ENCODE assay signal across 1 cellular context in the genomic region with DNA sequence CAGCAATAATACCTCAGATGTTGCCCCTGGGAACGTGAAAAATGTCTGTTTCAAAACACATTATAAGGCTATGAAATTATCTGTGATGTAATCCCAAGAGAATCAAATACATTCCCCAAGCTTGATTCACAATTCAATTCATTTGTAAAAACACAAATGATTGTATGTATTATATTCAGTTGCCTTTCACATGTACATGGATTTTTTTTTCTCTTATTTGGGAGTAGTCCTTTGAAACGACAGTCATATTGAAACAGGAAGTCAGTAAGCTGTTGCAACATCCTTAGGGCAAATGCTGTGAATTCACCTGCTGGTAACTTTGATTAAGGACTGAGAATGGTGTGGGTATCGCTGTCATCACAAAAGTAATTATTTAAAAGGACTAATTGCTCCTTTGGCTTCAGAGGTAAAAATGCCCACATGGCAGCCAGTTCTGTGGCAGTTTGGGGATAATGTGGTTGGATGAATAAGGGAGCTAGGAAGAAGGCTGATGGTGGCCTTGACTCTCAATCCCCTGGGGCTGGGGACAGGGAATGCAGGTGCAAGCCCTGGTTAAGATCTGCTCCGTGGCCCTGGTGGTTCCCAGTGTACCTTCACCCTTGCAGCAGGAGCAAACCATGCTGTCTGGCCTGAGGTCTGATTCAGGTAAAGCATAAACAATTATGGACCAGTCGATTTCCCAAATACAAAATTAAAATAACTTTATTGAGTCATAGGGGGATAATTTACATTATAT.
A peak's percentile ranks its signal among the peaks of the same experiment; 100 is the strongest.
TF ChIP-seq lines count a peak whose summit lies in the region.

No MANE protein-coding gene starts in this region.

TF ChIP-seq in GM12878, 131 proteins besides CTCF, POLR2A, EP300 and RAD21 (continued from another document and continues in another):
- TF ChIP-seq CREM (IDR thresholded peaks at IDR 0.05; ENCODE audit: low read depth): 0 out of 2 replicates have a peak, but pooled peaks have one; percentile 11
- no peak for TF ChIP-seq NBN (IDR thresholded peaks at IDR 0.05)
- no peak for TF ChIP-seq CREB1 (IDR thresholded peaks at IDR 0.05; ENCODE audit: low read depth)
- no peak for TF ChIP-seq TCF7 (IDR thresholded peaks at IDR 0.05; ENCODE audit: borderline replicate concordance)
- peak in 1 of 2 experiments; percentile 60; a peak in 3 of 4 replicates for TF ChIP-seq IKZF2 (IDR thresholded peaks at IDR 0.05)
- no peak for TF ChIP-seq YBX1 (IDR thresholded peaks at IDR 0.05)
- TF ChIP-seq CEBPB (IDR thresholded peaks at IDR 0.05; ENCODE audit: borderline replicate concordance in 1 of 2, low read depth in 2 of 2, low read length in 2 of 2): peak; percentile 84 to 89; a peak in 2 of 4 replicates
- no peak for TF ChIP-seq SMAD5 (IDR thresholded peaks at IDR 0.05; ENCODE audit: low read depth)
- TF ChIP-seq ASH2L (IDR thresholded peaks at IDR 0.05; ENCODE audit: borderline replicate concordance, low read depth): no peak
- peak; percentile 53 for TF ChIP-seq MEF2B (IDR thresholded peaks at IDR 0.05; ENCODE audit: partially characterized antibody, poor library complexity, severe bottlenecking)
- TF ChIP-seq, protein P1, sequence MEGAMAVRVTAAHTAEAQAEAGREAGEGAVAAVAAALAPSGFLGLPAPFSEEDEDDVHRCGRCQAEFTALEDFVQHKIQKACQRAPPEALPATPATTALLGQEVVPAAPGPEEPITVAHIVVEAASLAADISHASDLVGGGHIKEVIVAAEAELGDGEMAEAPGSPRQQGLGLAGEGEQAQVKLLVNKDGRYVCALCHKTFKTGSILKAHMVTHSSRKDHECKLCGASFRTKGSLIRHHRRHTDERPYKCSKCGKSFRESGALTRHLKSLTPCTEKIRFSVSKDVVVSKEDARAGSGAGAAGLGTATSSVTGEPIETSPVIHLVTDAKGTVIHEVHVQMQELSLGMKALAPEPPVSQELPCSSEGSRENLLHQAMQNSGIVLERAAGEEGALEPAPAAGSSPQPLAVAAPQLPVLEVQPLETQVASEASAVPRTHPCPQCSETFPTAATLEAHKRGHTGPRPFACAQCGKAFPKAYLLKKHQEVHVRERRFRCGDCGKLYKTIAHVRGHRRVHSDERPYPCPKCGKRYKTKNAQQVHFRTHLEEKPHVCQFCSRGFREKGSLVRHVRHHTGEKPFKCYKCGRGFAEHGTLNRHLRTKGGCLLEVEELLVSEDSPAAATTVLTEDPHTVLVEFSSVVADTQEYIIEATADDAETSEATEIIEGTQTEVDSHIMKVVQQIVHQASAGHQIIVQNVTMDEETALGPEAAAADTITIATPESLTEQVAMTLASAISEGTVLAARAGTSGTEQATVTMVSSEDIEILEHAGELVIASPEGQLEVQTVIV (IDR thresholded peaks at IDR 0.05; ENCODE audit: borderline replicate concordance, partially characterized antibody): no peak
- TF ChIP-seq, protein P2, sequence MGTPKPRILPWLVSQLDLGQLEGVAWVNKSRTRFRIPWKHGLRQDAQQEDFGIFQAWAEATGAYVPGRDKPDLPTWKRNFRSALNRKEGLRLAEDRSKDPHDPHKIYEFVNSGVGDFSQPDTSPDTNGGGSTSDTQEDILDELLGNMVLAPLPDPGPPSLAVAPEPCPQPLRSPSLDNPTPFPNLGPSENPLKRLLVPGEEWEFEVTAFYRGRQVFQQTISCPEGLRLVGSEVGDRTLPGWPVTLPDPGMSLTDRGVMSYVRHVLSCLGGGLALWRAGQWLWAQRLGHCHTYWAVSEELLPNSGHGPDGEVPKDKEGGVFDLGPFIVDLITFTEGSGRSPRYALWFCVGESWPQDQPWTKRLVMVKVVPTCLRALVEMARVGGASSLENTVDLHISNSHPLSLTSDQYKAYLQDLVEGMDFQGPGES (IDR thresholded peaks at IDR 0.05): no peak
- TF ChIP-seq GABPA (IDR thresholded peaks at IDR 0.05; ENCODE audit: low read depth): peak; percentile 57; the same call in 1 of the 2 replicates
- no peak for TF ChIP-seq CHD2 (IDR thresholded peaks at IDR 0.05; ENCODE audit: borderline replicate concordance, low read depth, low read length)
- no peak for TF ChIP-seq RAD51 (IDR thresholded peaks at IDR 0.05)
- no peak for TF ChIP-seq MYB (IDR thresholded peaks at IDR 0.05; ENCODE audit: borderline replicate concordance, low read depth, low read length)
- TF ChIP-seq ZNF622 (IDR thresholded peaks at IDR 0.05): no peak
- no peak for TF ChIP-seq HDAC2 (IDR thresholded peaks at IDR 0.05)
- TF ChIP-seq PAX5 (IDR thresholded peaks at IDR 0.05; ENCODE audit: borderline replicate concordance, low read depth, low read length): no peak
- TF ChIP-seq, protein P3, sequence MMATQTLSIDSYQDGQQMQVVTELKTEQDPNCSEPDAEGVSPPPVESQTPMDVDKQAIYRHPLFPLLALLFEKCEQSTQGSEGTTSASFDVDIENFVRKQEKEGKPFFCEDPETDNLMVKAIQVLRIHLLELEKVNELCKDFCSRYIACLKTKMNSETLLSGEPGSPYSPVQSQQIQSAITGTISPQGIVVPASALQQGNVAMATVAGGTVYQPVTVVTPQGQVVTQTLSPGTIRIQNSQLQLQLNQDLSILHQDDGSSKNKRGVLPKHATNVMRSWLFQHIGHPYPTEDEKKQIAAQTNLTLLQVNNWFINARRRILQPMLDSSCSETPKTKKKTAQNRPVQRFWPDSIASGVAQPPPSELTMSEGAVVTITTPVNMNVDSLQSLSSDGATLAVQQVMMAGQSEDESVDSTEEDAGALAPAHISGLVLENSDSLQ (IDR thresholded peaks at IDR 0.05): no peak
- TF ChIP-seq CBFB (IDR thresholded peaks at IDR 0.05; ENCODE audit: low read depth): no peak
- TF ChIP-seq ZNF24 (IDR thresholded peaks at IDR 0.05): no peak
- TF ChIP-seq NR2C2 (IDR thresholded peaks at IDR 0.05; ENCODE audit: borderline replicate concordance, control insufficient read depth, insufficient read length, low read depth): no peak
- TF ChIP-seq SMC3 (IDR thresholded peaks at IDR 0.05; ENCODE audit: borderline replicate concordance, low read length): no peak
- no peak for TF ChIP-seq EGR1 (IDR thresholded peaks at IDR 0.05; ENCODE audit: borderline replicate concordance in 1 of 2, low read depth in 2 of 2, low read length in 2 of 2)
- no peak for TF ChIP-seq HDAC6 (IDR thresholded peaks at IDR 0.05; ENCODE audit: unreplicated experiment)
- TF ChIP-seq STAT3 (IDR thresholded peaks at IDR 0.05; ENCODE audit: low read depth, low read length): no peak
- no peak; the same call in 1 of the 2 replicates for TF ChIP-seq JUND (IDR thresholded peaks at IDR 0.05; ENCODE audit: low read depth, low read length)
- no peak for TF ChIP-seq LARP7 (IDR thresholded peaks at IDR 0.05)
- TF ChIP-seq, protein P4, sequence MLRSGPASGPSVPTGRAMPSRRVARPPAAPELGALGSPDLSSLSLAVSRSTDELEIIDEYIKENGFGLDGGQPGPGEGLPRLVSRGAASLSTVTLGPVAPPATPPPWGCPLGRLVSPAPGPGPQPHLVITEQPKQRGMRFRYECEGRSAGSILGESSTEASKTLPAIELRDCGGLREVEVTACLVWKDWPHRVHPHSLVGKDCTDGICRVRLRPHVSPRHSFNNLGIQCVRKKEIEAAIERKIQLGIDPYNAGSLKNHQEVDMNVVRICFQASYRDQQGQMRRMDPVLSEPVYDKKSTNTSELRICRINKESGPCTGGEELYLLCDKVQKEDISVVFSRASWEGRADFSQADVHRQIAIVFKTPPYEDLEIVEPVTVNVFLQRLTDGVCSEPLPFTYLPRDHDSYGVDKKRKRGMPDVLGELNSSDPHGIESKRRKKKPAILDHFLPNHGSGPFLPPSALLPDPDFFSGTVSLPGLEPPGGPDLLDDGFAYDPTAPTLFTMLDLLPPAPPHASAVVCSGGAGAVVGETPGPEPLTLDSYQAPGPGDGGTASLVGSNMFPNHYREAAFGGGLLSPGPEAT (IDR thresholded peaks at IDR 0.05; ENCODE audit: low read depth): no peak
- TF ChIP-seq PAX8 (IDR thresholded peaks at IDR 0.05): no peak
- TF ChIP-seq, protein P5, sequence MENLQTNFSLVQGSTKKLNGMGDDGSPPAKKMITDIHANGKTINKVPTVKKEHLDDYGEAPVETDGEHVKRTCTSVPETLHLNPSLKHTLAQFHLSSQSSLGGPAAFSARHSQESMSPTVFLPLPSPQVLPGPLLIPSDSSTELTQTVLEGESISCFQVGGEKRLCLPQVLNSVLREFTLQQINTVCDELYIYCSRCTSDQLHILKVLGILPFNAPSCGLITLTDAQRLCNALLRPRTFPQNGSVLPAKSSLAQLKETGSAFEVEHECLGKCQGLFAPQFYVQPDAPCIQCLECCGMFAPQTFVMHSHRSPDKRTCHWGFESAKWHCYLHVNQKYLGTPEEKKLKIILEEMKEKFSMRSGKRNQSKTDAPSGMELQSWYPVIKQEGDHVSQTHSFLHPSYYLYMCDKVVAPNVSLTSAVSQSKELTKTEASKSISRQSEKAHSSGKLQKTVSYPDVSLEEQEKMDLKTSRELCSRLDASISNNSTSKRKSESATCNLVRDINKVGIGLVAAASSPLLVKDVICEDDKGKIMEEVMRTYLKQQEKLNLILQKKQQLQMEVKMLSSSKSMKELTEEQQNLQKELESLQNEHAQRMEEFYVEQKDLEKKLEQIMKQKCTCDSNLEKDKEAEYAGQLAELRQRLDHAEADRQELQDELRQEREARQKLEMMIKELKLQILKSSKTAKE (IDR thresholded peaks at IDR 0.05; ENCODE audit: low read depth, poor library complexity, severe bottlenecking): no peak
- no peak for TF ChIP-seq ZNF384 (IDR thresholded peaks at IDR 0.05; ENCODE audit: borderline replicate concordance, low read depth, low read length)
- TF ChIP-seq, protein P6, sequence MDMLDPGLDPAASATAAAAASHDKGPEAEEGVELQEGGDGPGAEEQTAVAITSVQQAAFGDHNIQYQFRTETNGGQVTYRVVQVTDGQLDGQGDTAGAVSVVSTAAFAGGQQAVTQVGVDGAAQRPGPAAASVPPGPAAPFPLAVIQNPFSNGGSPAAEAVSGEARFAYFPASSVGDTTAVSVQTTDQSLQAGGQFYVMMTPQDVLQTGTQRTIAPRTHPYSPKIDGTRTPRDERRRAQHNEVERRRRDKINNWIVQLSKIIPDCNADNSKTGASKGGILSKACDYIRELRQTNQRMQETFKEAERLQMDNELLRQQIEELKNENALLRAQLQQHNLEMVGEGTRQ (IDR thresholded peaks at IDR 0.05; ENCODE audit: borderline replicate concordance, low read depth, low read length): no peak
- TF ChIP-seq CHD1 (IDR thresholded peaks at IDR 0.05; ENCODE audit: low read depth, low read length): no peak
- TF ChIP-seq, protein P7, sequence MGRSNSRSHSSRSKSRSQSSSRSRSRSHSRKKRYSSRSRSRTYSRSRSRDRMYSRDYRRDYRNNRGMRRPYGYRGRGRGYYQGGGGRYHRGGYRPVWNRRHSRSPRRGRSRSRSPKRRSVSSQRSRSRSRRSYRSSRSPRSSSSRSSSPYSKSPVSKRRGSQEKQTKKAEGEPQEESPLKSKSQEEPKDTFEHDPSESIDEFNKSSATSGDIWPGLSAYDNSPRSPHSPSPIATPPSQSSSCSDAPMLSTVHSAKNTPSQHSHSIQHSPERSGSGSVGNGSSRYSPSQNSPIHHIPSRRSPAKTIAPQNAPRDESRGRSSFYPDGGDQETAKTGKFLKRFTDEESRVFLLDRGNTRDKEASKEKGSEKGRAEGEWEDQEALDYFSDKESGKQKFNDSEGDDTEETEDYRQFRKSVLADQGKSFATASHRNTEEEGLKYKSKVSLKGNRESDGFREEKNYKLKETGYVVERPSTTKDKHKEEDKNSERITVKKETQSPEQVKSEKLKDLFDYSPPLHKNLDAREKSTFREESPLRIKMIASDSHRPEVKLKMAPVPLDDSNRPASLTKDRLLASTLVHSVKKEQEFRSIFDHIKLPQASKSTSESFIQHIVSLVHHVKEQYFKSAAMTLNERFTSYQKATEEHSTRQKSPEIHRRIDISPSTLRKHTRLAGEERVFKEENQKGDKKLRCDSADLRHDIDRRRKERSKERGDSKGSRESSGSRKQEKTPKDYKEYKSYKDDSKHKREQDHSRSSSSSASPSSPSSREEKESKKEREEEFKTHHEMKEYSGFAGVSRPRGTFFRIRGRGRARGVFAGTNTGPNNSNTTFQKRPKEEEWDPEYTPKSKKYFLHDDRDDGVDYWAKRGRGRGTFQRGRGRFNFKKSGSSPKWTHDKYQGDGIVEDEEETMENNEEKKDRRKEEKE (IDR thresholded peaks at IDR 0.05): no peak
- TF ChIP-seq, protein P8, sequence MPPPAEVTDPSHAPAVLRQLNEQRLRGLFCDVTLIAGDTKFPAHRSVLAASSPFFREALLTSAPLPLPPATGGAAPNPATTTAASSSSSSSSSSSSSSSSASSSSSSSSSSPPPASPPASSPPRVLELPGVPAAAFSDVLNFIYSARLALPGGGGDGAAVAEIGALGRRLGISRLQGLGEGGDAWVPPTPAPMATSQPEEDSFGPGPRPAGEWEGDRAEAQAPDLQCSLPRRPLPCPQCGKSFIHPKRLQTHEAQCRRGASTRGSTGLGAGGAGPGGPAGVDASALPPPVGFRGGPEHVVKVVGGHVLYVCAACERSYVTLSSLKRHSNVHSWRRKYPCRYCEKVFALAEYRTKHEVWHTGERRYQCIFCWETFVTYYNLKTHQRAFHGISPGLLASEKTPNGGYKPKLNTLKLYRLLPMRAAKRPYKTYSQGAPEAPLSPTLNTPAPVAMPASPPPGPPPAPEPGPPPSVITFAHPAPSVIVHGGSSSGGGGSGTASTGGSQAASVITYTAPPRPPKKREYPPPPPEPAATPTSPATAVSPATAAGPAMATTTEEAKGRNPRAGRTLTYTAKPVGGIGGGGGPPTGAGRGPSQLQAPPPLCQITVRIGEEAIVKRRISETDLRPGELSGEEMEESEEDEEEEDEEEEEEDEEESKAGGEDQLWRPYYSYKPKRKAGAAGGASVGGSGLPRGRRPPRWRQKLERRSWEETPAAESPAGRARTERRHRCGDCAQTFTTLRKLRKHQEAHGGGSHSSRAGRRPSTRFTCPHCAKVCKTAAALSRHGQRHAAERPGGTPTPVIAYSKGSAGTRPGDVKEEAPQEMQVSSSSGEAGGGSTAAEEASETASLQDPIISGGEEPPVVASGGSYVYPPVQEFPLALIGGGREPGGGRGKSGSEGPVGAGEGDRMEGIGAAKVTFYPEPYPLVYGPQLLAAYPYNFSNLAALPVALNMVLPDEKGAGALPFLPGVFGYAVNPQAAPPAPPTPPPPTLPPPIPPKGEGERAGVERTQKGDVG (CRISPR knock-in tag; IDR thresholded peaks at IDR 0.05): no peak
- no peak for TF ChIP-seq RBBP5 (conservative IDR thresholded peaks at IDR 0.05)
- TF ChIP-seq SMARCA5 (IDR thresholded peaks at IDR 0.05): no peak
- no peak for TF ChIP-seq TBL1XR1 (IDR thresholded peaks at IDR 0.05; ENCODE audit: low read depth, low read length)
- TF ChIP-seq, protein P9, sequence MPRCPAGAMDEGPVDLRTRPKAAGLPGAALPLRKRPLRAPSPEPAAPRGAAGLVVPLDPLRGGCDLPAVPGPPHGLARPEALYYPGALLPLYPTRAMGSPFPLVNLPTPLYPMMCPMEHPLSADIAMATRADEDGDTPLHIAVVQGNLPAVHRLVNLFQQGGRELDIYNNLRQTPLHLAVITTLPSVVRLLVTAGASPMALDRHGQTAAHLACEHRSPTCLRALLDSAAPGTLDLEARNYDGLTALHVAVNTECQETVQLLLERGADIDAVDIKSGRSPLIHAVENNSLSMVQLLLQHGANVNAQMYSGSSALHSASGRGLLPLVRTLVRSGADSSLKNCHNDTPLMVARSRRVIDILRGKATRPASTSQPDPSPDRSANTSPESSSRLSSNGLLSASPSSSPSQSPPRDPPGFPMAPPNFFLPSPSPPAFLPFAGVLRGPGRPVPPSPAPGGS (IDR thresholded peaks at IDR 0.05; ENCODE audit: borderline replicate concordance, insufficient read depth, low read depth, low read length, poor library complexity, severe bottlenecking): no peak
- no peak for TF ChIP-seq PML (IDR thresholded peaks at IDR 0.05; ENCODE audit: low read length)
- TF ChIP-seq KLF5 (IDR thresholded peaks at IDR 0.05; ENCODE audit: partially characterized antibody): no peak
- TF ChIP-seq ATF7 (IDR thresholded peaks at IDR 0.05; ENCODE audit: low read depth): 0 out of 2 replicates have a peak, but pooled peaks have one; percentile 16
- TF ChIP-seq NFYA (IDR thresholded peaks at IDR 0.05; ENCODE audit: borderline replicate concordance, low read depth, low read length): no peak
- TF ChIP-seq STAT1 (conservative IDR thresholded peaks at IDR 0.05): no peak
- TF ChIP-seq NR2C1 (IDR thresholded peaks at IDR 0.05): no peak
